8 cellular contexts compared by ENCODE assay signal in the genomic region with DNA sequence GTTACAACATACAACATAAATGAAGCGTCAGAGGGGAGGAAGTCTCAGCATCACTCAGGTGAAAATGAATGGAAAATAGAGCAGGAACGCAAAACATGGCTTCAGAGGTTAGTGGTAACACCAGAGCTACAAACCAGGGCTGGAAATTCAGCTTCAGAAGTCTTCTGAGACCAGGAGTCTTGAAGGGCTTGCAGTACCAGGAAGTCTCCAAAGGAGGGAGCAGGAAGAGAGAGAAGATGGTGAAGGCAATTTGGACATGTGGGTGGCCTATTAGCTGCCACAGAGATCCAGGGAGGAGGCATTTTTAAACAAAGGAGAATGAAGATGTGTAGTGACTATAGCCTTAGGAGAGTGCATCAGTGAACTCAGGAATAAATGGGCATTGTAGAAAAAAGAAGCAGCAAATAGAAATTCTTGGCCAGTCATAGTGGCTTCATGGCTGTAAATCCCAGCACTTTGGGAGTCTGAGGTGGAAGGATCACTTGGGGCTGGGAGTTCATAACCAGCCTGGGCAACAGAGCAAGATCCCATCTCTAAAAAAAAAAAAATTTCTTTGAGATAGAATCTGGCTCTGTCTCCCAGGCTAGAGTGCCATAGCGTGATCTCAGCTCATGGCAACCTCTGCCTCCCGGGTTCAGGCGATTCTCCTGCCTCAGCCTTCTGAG. TPM values are rescaled to one million over a fixed set of nuclear protein-coding genes. Genes with fewer than 3 reads are reported as not detected.
DNase-seq lines count a peak whose midpoint lies in the region; ATAC-seq and TF ChIP-seq lines count a peak whose summit lies in the region.

No MANE protein-coding gene starts in this region.

- H4K8ac ChIP-seq in IMR-90 (ENCODE audit: low read depth in 2 of 2, low read length in 2 of 2): peak overlapping the region in 1 of 2 experiments; percentile 23; a peak in 2 of 4 replicates

- BruUV-seq in Caco-2 (replicated peaks; lab: Mats Ljungman, UMichigan) (no TSS peak), IMR-90 (replicated peaks; lab: Mats Ljungman, UMichigan) (no TSS peak), PC-9 (replicated peaks; lab: Mats Ljungman, UMichigan) (no TSS peak)

- TF ChIP-seq RAD21 in IMR-90 (IDR thresholded peaks at IDR 0.05; ENCODE audit: low read length): peak; percentile 74

- no peak overlapping the region for H2BK5ac ChIP-seq in IMR-90 (ENCODE audit: low read depth, low read length, poor library complexity, severe bottlenecking)

- H2BK20ac ChIP-seq in IMR-90 (ENCODE audit: low read depth, low read length): peak overlapping the region; percentile 16; the same call in 1 of the 2 replicates

- no peak overlapping the region for H3K56ac ChIP-seq in IMR-90 (ENCODE audit: extremely low read depth, insufficient read depth, low read length)

- H2BK15ac ChIP-seq in IMR-90 (ENCODE audit: low read depth, low read length): peak overlapping the region; percentile 51; the same call in 2 of the 3 replicates

- no peaks in the 10 kb centered on the region; the same call in none of the 2 replicates for H3K9me1 ChIP-seq in IMR-90 (ENCODE audit: insufficient read depth, low read length)

- H4K20me1 ChIP-seq in IMR-90 (ENCODE audit: insufficient read depth, low read length): no peaks in the 10 kb centered on the region
- H4K20me1 ChIP-seq in PC-9 (ENCODE audit: insufficient read depth): no peaks in the 10 kb centered on the region
- H4K20me1 ChIP-seq in smooth muscle cell (ENCODE audit: low read depth): no peaks in the 10 kb centered on the region

- no peaks in the 10 kb centered on the region for H3K27me3 ChIP-seq in Caco-2 (replicated peaks; ENCODE audit: control insufficient read depth, insufficient read depth, low read length)
- H3K27me3 ChIP-seq in IMR-90 (ENCODE audit: control insufficient read depth, insufficient read depth, low read length): no peaks in the 10 kb centered on the region
- no peaks in the 10 kb centered on the region for H3K27me3 ChIP-seq in PC-9 (ENCODE audit: insufficient read depth, low read depth)
- H3K27me3 ChIP-seq in smooth muscle cell (ENCODE audit: low read depth): no peaks in the 10 kb centered on the region

- H3K27ac ChIP-seq in IMR-90 (ENCODE audit: insufficient read depth, low read length): no peak overlapping the region
- no peak overlapping the region for H3K27ac ChIP-seq in PC-9
- H3K27ac ChIP-seq in smooth muscle cell (ENCODE audit: low read depth): no peak overlapping the region

- H3K4me1 Mint-ChIP-seq in Caco-2 (ENCODE audit: low read depth, unreplicated experiment): peaks cover 14% of the 10 kb centered on the region

- WGBS in IMR-90 (ENCODE audit: extremely low coverage in 2 of 2, insufficient read length in 1 of 2), 2 experiments: 96% methylated on average over 3 of the region's 5 CpGs; no CpG with 5 or more reads in 1 of the 2 experiments
- WGBS in smooth muscle cell (ENCODE audit: low lambda C conversion rate): 81% methylated on average over 5 of the region's 5 CpGs

- no peak overlapping the region for H3K23ac ChIP-seq in IMR-90 (ENCODE audit: low read depth, low read length)

- peak overlapping the region; percentile 9; the same call in 1 of the 2 replicates for H2BK120ac ChIP-seq in IMR-90 (ENCODE audit: low read depth, low read length)

- no peaks in the 10 kb centered on the region for H3K27me3 Mint-ChIP-seq in Caco-2 (ENCODE audit: insufficient read depth, unreplicated experiment)

- no peak overlapping the region for H3K4me2 ChIP-seq in IMR-90 (ENCODE audit: low read depth, low read length)
- H3K4me2 ChIP-seq in PC-9: no peak overlapping the region
- H3K4me2 ChIP-seq in smooth muscle cell: no peak overlapping the region

- no peaks in the 10 kb centered on the region for H3K36me3 Mint-ChIP-seq in Caco-2 (ENCODE audit: insufficient read depth, unreplicated experiment)

- POLR2A ChIA-PET in Caco-2 (lab: Charles Lee): interaction anchor here (0.7 to 1.5 kb wide), 2 partner anchors 9 to 344 kb away, joined by 3 to 8 read pairs; partner anchors contain the start of gene TET1
- POLR2A ChIA-PET in IMR-90 (lab: Charles Lee; ENCODE audit: unreplicated experiment): interaction anchor here (0.6 kb wide), 1 partner anchor 1595 kb away, joined by 3 read pairs; the partner anchor contains the start of gene TYSND1
- POLR2A ChIA-PET in PC-9 (lab: Charles Lee; ENCODE audit: unreplicated experiment): interaction anchor here (0.5 kb wide), 1 partner anchor 145 kb away, joined by 3 read pairs; no protein-coding TSS in a partner anchor

- intact Hi-C loops in Caco-2 (cut with micrococcal nuclease; ENCODE audit: unreplicated experiment): loop anchor here (1.0 to 5.0 kb wide), 4 partner anchors 50 to 346 kb away; partner anchors contain the start of gene CCAR1
- intact Hi-C loops in IMR-90 (cut with micrococcal nuclease): loop anchor here (2.0 kb wide), 1 partner anchor 170 kb away; the partner anchor contains the start of gene CCAR1
- intact Hi-C loops in PC-9 (cut with micrococcal nuclease; ENCODE audit: unreplicated experiment): loop anchor here (2.0 kb wide), 1 partner anchor 170 kb away; the partner anchor contains the start of gene CCAR1

- no peak overlapping the region for H3K4me3 Mint-ChIP-seq in Caco-2 (ENCODE audit: unreplicated experiment)

- ATAC-seq in GM19025 (IDR thresholded peaks at IDR 0.05; ENCODE audit: low read depth, unreplicated experiment) (peak; percentile 61), IMR-90 (ENCODE audit: low read depth) (peak; percentile 96)

- H2AK9ac ChIP-seq in IMR-90 (replicated peaks; ENCODE audit: low read depth, low read length, poor library complexity): no peak overlapping the region

- no peaks in the 10 kb centered on the region for H3K9me3 ChIP-seq in Caco-2
- no peaks in the 10 kb centered on the region for H3K9me3 ChIP-seq in IMR-90 (ENCODE audit: control insufficient read depth, insufficient read depth, low read length)
- H3K9me3 ChIP-seq in PC-9 (ENCODE audit: insufficient read depth, low read depth): no peaks in the 10 kb centered on the region
- H3K9me3 ChIP-seq in smooth muscle cell (replicated peaks; ENCODE audit: low read depth): no peaks in the 10 kb centered on the region

- CTCF ChIA-PET in Caco-2 (lab: Charles Lee) (interaction anchor here (0.6 to 2.0 kb wide), 17 partner anchors 8 to 345 kb away, joined by 3 to 12 read pairs (median 4); partner anchors contain the start of genes CCAR1, STOX1 and TET1), IMR-90 (lab: Yijun Ruan, JAX) (interaction anchor here (0.6 to 1.7 kb wide), 8 partner anchors 8 to 194 kb away, joined by 3 to 10 read pairs (median 4); partner anchors contain the start of gene TET1), PC-9 (lab: Charles Lee) (interaction anchor here (0.6 to 0.8 kb wide), 3 partner anchors 21 to 180 kb away, joined by 3 to 5 read pairs (median 4); no protein-coding TSS in a partner anchor)

- TF ChIP-seq CTCF in Caco-2 (IDR thresholded peaks at IDR 0.05; ENCODE audit: insufficient read depth in 1 of 2, low read depth in 1 of 2, low read length in 1 of 2, severe bottlenecking in 1 of 2, unreplicated experiment in 1 of 2) (peak; percentile 92 to 97), IMR-90 (conservative IDR thresholded peaks at IDR 0.05; ENCODE audit: low read depth, low read length) (peak; percentile 73), PC-9 (conservative IDR thresholded peaks at IDR 0.05) (peak; percentile 79), astrocyte of the spinal cord (IDR thresholded peaks at IDR 0.05; ENCODE audit: low read depth, low read length) (peak; percentile 96), smooth muscle cell (IDR thresholded peaks at IDR 0.05; ENCODE audit: borderline replicate concordance, insufficient read depth, poor library complexity, severe bottlenecking) (peak; percentile 68)

- H3K36me3 ChIP-seq in Caco-2 (ENCODE audit: control insufficient read depth, insufficient read depth, low read length) (no peaks in the 10 kb centered on the region), IMR-90 (ENCODE audit: control insufficient read depth, insufficient read depth, low read length) (no peaks in the 10 kb centered on the region), PC-9 (ENCODE audit: low read depth) (no peaks in the 10 kb centered on the region), smooth muscle cell (ENCODE audit: low read depth) (no peaks in the 10 kb centered on the region)

- in situ Hi-C loops in IMR-90 (cut with MboI; ENCODE audit: low sequenced_read_pairs): no loop called here
- in situ Hi-C loops in astrocyte of the spinal cord (cut with HindIII; ENCODE audit: low sequenced_read_pairs): no loop called here

- no peak overlapping the region for H4K5ac ChIP-seq in IMR-90 (ENCODE audit: low read depth, low read length)

- no peak overlapping the region for H3K14ac ChIP-seq in IMR-90 (replicated peaks; ENCODE audit: low read depth, low read length)

- DNase-seq in Caco-2 (peak; percentile 84), IMR-90 (peak; percentile 82), PC-9 (peak in 1 of 2 experiments; percentile 49), astrocyte of the spinal cord (ENCODE audit: low read depth, low spot score) (peak; percentile 81), iPS DF 19.7 (ENCODE audit: low read depth, low spot score) (peak; percentile 81), smooth muscle cell (lab: John Stamatoyannopoulos, UW; ENCODE audit: unreplicated experiment) (no peak), T1000 (lab: John Stamatoyannopoulos, UW) (no peak)

- peak overlapping the region; percentile 34; the same call in 1 of the 2 replicates for H3K4ac ChIP-seq in IMR-90 (ENCODE audit: low read depth, low read length)

- H3K18ac ChIP-seq in IMR-90 (ENCODE audit: low read depth, low read length): no peak overlapping the region

- H3K4me1 ChIP-seq in Caco-2 (peaks cover 18% of the 10 kb centered on the region; the same call in 1 of the 2 replicates), IMR-90 (ENCODE audit: control insufficient read depth, insufficient read depth, low read length) (peaks cover 8% of the 10 kb centered on the region), PC-9 (replicated peaks; ENCODE audit: insufficient read depth) (peaks cover 18% of the 10 kb centered on the region), smooth muscle cell (ENCODE audit: low read depth) (no peaks in the 10 kb centered on the region)

- H3K4me3 ChIP-seq in Caco-2 (ENCODE audit: low read depth, low read length) (no peak overlapping the region), IMR-90 (ENCODE audit: insufficient read depth, low read depth, low read length) (no peak overlapping the region), PC-9 (no peak overlapping the region), astrocyte of the spinal cord (ENCODE audit: low read depth, low read length) (no peak overlapping the region), smooth muscle cell (no peak overlapping the region)

- no peak overlapping the region for H3K27ac Mint-ChIP-seq in Caco-2 (ENCODE audit: unreplicated experiment)

- no peak for TF ChIP-seq POLR2A in IMR-90 (IDR thresholded peaks at IDR 0.05; ENCODE audit: low read depth, low read length)

- H3F3A ChIP-seq in PC-9 (ENCODE audit: insufficient read depth, low read depth): peaks cover 19% of the 10 kb centered on the region
- no peaks in the 10 kb centered on the region for H3F3A ChIP-seq in smooth muscle cell (ENCODE audit: low read depth)

- H3K79me2 ChIP-seq in PC-9 (ENCODE audit: low read depth) (no peaks in the 10 kb centered on the region), smooth muscle cell (ENCODE audit: low read depth) (no peaks in the 10 kb centered on the region)

- H2AFZ ChIP-seq in IMR-90 (replicated peaks; ENCODE audit: low read length, poor library complexity) (peak overlapping the region; percentile 44), PC-9 (no peak overlapping the region), smooth muscle cell (ENCODE audit: low read depth) (peak overlapping the region; percentile 11)

- no peaks in the 10 kb centered on the region; the same call in 1 of the 2 replicates for H3K9me2 ChIP-seq in PC-9 (ENCODE audit: insufficient read depth)

- H3K9me3 Mint-ChIP-seq in Caco-2 (ENCODE audit: unreplicated experiment): no peaks in the 10 kb centered on the region

- H3K9ac ChIP-seq in IMR-90 (ENCODE audit: low read depth, low read length) (no peak overlapping the region), smooth muscle cell (ENCODE audit: low read depth) (no peak overlapping the region)

- 0 out of 4 replicates have a peak, but pooled peaks cover 0 to 3% of the 10 kb centered on the region in 2 experiments for H3K79me1 ChIP-seq in IMR-90 (ENCODE audit: low read depth in 1 of 2, low read length in 2 of 2)

- no peak overlapping the region; the same call in 1 of the 2 replicates for H4K91ac ChIP-seq in IMR-90 (ENCODE audit: insufficient read depth, low read depth, low read length)

- dilution Hi-C loops in IMR-90 (cut with HindIII; ENCODE audit: low sequenced_read_pairs, unreplicated experiment): no loop called here

- peak overlapping the region; percentile 57; the same call in 1 of the 2 replicates for H2AK5ac ChIP-seq in IMR-90 (ENCODE audit: low read depth, low read length)

RNA-seq across cellular contexts. Expression of gene TET1, which starts 9.3 kb away (rescaled TPM):
- 18.6 and 19.1 TPM in 2 replicates for total RNA-seq in Caco-2 (2022)
- total RNA-seq in IMR-90 (2012; rRNA removed): 4.3 and 5.6 TPM in 2 replicates
- 0.76 and 1.0 TPM in 2 replicates for polyA plus RNA-seq in IMR-90 (2012; rRNA removed)
- 0.21 and 0.35 TPM in 2 replicates for polyA plus RNA-seq in IMR-90 (2012; cell fraction: cytosol; rRNA removed)
- polyA plus RNA-seq in IMR-90 (2012; cell fraction: nucleus; rRNA removed; ENCODE audit: low replicate concordance): 0.59 and 1.8 TPM in 2 replicates
- 1.9 and 2.4 TPM in 2 replicates for total RNA-seq in PC-9 (2021)
- 15.3 and 19.1 TPM in 2 replicates for total RNA-seq in smooth muscle cell
- 2.1 and 2.5 TPM in 2 replicates for polyA plus RNA-seq in smooth muscle cell

RNA-seq across cellular contexts. Expression of gene SLC25A16, which starts 23.6 kb away (rescaled TPM):
- total RNA-seq in Caco-2 (2022): 57.3 and 60.0 TPM in 2 replicates
- total RNA-seq in IMR-90 (2012; rRNA removed): 20.6 and 26.7 TPM in 2 replicates
- 6.1 and 9.9 TPM in 2 replicates for polyA plus RNA-seq in IMR-90 (2012; rRNA removed)
- polyA plus RNA-seq in IMR-90 (2012; cell fraction: cytosol; rRNA removed): 0.96 and 1.0 TPM in 2 replicates
- 7.9 and 23.4 TPM in 2 replicates for polyA plus RNA-seq in IMR-90 (2012; cell fraction: nucleus; rRNA removed; ENCODE audit: low replicate concordance)
- 12.6 and 20.3 TPM in 2 replicates for total RNA-seq in PC-9 (2021)
- 11.7 and 20.9 TPM in 2 replicates for total RNA-seq in smooth muscle cell
- 5.3 and 6.9 TPM in 2 replicates for polyA plus RNA-seq in smooth muscle cell

Comparison
In these comparisons a context has a peak if more than half of its experiments do, and no peak if none do; other contexts are left out.
1. DNase-seq: peak in Caco-2 (2 of 2), IMR-90 (single experiment), astrocyte of the spinal cord (single experiment) and iPS DF 19.7 (single experiment); none in smooth muscle cell (single experiment) and T1000 (single experiment).
2. Peak in every context shown above with its lines, with median percentiles within 50 percentile points of each other: CTCF ChIP-seq.